9 cellular contexts compared by ENCODE assay signal in the genomic region with DNA sequence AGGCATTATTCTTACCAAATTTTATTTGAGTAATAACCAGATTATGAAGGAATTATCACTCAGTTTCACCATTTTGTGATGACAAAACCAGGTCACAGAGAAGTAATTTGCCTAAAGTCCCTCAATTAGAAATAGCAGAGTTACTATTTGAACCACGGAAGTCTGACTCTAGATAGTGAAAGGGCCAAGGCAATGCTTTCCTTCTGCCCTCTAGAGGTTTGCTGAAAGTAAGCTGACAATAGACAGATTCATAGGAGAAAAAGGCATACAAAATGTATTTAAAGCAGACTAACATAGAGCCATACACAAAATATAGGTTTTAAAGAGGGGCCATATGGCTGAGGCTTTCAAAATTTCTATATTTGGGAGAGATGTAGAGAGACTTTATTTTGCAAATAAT. TPM values are rescaled to one million over a fixed set of nuclear protein-coding genes. Genes with fewer than 3 reads are reported as not detected.
DNase-seq lines count a peak whose midpoint lies in the region; FAIRE-seq and TF ChIP-seq lines count a peak whose summit lies in the region.
"Had no signal": no experiment of that assay in that cellular context is flagged by ENCODE, and none has a peak within 500 bp of the region (broad histone marks: within the 10 kb centered on the region; RNA-seq: fewer than 3 reads in every experiment).

No MANE protein-coding gene starts in this region.

- TF ChIP-seq CTCF in H1 (IDR thresholded peaks at IDR 0.05; ENCODE audit: control extremely low read depth in 1 of 3, insufficient read depth in 1 of 3, low read depth in 1 of 3, low read length in 3 of 3) (peak in 1 of 3 experiments; percentile 48; a peak in 1 of 4 replicates), smooth muscle cell (IDR thresholded peaks at IDR 0.05; ENCODE audit: borderline replicate concordance, insufficient read depth, poor library complexity, severe bottlenecking) (peak; percentile 10), ascending aorta (IDR thresholded peaks at IDR 0.05) (no peak)

- TF ChIP-seq POLR2A in H1 (IDR thresholded peaks at IDR 0.05; ENCODE audit: control extremely low read depth in 1 of 2, low read depth in 2 of 2, low read length in 2 of 2), result no peak

- H3K27ac Mint-ChIP-seq in activated T-cell treated with anti-CD3 and anti-CD28 coated beads, Interleukin-2, amount 50 U/mL, for 24 hours, result no peak overlapping the region

- H2BK15ac ChIP-seq in H1 (ENCODE audit: low read length), result no peak overlapping the region

- no peak overlapping the region for H3K23ac ChIP-seq in H1 (ENCODE audit: insufficient read length)

- no peak overlapping the region for H3K14ac ChIP-seq in H1 (ENCODE audit: insufficient read length)

- no peak overlapping the region for H3K4ac ChIP-seq in H1 (replicated peaks; ENCODE audit: insufficient read length, low read depth, low read length)

- H3K27ac ChIP-seq in H1 (ENCODE audit: low read depth, low read length), result no peak overlapping the region
- H3K27ac ChIP-seq in smooth muscle cell (ENCODE audit: low read depth), result no peak overlapping the region
- no peak overlapping the region for H3K27ac ChIP-seq in ascending aorta

- WGBS in H1 (ENCODE audit: extremely low coverage in 1 of 2, insufficient coverage in 1 of 2, insufficient read length in 1 of 2, insufficient replicate concordance in 2 of 2, low coverage in 1 of 2, low lambda C conversion rate in 2 of 2, missing lambda C conversion rate in 1 of 2), 2 experiments, result 40% methylated on average over 1 of the region's 1 CpG; no CpG with 5 or more reads in 1 of the 2 experiments
- WGBS in smooth muscle cell (ENCODE audit: low lambda C conversion rate), result 9% methylated on average over 1 of the region's 1 CpG

- H3K4me3 ChIP-seq in H1 (ENCODE audit: extremely low read depth in 1 of 4, insufficient read depth in 2 of 4, low read depth in 3 of 4, low read length in 4 of 4) (no peak overlapping the region), smooth muscle cell (no peak overlapping the region), ascending aorta (no peak overlapping the region)

- H3K4me3 Mint-ChIP-seq in activated T-cell treated with anti-CD3 and anti-CD28 coated beads, Interleukin-2, amount 50 U/mL, for 24 hours, result no peak overlapping the region
- H3K4me3 Mint-ChIP-seq: central memory CD8-positive, alpha-beta T cell had no signal

- peaks cover 4% of the 10 kb centered on the region for H3K9me3 Mint-ChIP-seq in activated T-cell treated with anti-CD3 and anti-CD28 coated beads, Interleukin-2, amount 50 U/mL, for 24 hours

- no peaks in the 10 kb centered on the region for H3K23me2 ChIP-seq in H1 (ENCODE audit: low read depth, low read length)

- no peak overlapping the region for H2AK5ac ChIP-seq in H1 (ENCODE audit: low read depth, low read length)

- CTCF ChIA-PET in H1 (lab: Charles Lee; ENCODE audit: partially characterized antibody), result interaction anchor here (0.7 to 1.8 kb wide), 11 partner anchors 10 to 419 kb away, joined by 3 to 6 read pairs (median 4); no protein-coding TSS in a partner anchor

- H3K4me1 ChIP-seq in H1 (replicated peaks in 1 of 4; ENCODE audit: control insufficient read depth in 3 of 4, insufficient read depth in 4 of 4, low read length in 3 of 4) (peaks cover 0 to 10% (median 0%) of the 10 kb centered on the region in 4 experiments; a peak in 3 of 7 replicates), smooth muscle cell (ENCODE audit: low read depth) (peaks cover 15% of the 10 kb centered on the region), ascending aorta (no peaks in the 10 kb centered on the region)

- H3K4me2 ChIP-seq in H1 (ENCODE audit: insufficient read depth in 1 of 2, low read depth in 2 of 2, low read length in 2 of 2) (no peak overlapping the region), smooth muscle cell (peak overlapping the region; percentile 65)

- no peak overlapping the region for H2BK12ac ChIP-seq in H1 (ENCODE audit: low read depth, low read length)

- DNase-seq in NCI-H748 (lab: John Stamatoyannopoulos, UW; ENCODE audit: unreplicated experiment) (peak; percentile 27), NCI-H748 treated with DMSO at 0.1 percent for 48 hours (lab: John Stamatoyannopoulos, UW) (no peak), H1 (ENCODE audit: low read depth in 1 of 2, low spot score in 2 of 2) (no peak), smooth muscle cell (lab: John Stamatoyannopoulos, UW; ENCODE audit: unreplicated experiment) (no peak), NCI-H2107 (lab: John Stamatoyannopoulos, UW) (no peak), ascending aorta (ENCODE audit: low spot score in 2 of 2) (no peak)
- DNase-seq in activated T-cell treated with anti-CD3 and anti-CD28 coated beads, Interleukin-2, amount 50 U/mL, for 24 hours, result no peak

- H2BK120ac ChIP-seq in H1 (replicated peaks; ENCODE audit: low read depth, low read length), result no peak overlapping the region

- intact Hi-C loops in ascending aorta (cut with DNase I), result no loop called here

- TF ChIP-seq RAD21 in Ishikawa (IDR thresholded peaks at IDR 0.05; ENCODE audit: low read depth), result peak; percentile 35; the same call in 1 of the 2 replicates
- TF ChIP-seq RAD21 in H1 (IDR thresholded peaks at IDR 0.05 in 1 of 2, conservative IDR thresholded peaks at IDR 0.05 in 1 of 2; ENCODE audit: low read depth in 2 of 2, low read length in 2 of 2), result peak; percentile 52 to 54; a peak in 3 of 4 replicates

- H4K20me1 ChIP-seq in H1 (replicated peaks in 1 of 2; ENCODE audit: control insufficient read depth in 1 of 2, insufficient read depth in 2 of 2, low read length in 2 of 2) (no peaks in the 10 kb centered on the region), smooth muscle cell (ENCODE audit: low read depth) (no peaks in the 10 kb centered on the region)

- H3K27me3 Mint-ChIP-seq in activated T-cell treated with anti-CD3 and anti-CD28 coated beads, Interleukin-2, amount 50 U/mL, for 24 hours, result no peaks in the 10 kb centered on the region
- H3K27me3 Mint-ChIP-seq: central memory CD8-positive, alpha-beta T cell had no signal

- H3K18ac ChIP-seq in H1 (ENCODE audit: extremely low read depth, low read length), result no peak overlapping the region

- no peaks in the 10 kb centered on the region for H3K4me1 Mint-ChIP-seq in activated T-cell treated with anti-CD3 and anti-CD28 coated beads, Interleukin-2, amount 50 U/mL, for 24 hours (ENCODE audit: low read depth)
- H3K4me1 Mint-ChIP-seq: central memory CD8-positive, alpha-beta T cell had no signal

- 0 out of 2 replicates have a peak overlapping the region, but pooled peaks have one; percentile 60 for H2AFZ ChIP-seq in H1 (ENCODE audit: low read length)
- H2AFZ ChIP-seq in smooth muscle cell (ENCODE audit: low read depth), result peak overlapping the region; percentile 94

- H2BK20ac ChIP-seq in H1 (ENCODE audit: low read length), result no peak overlapping the region

- no peaks in the 10 kb centered on the region for H3K79me1 ChIP-seq in H1 (ENCODE audit: low read depth, low read length)

- H3K79me2 ChIP-seq in H1 (ENCODE audit: control insufficient read depth in 1 of 2, insufficient read depth in 2 of 2, low read length in 2 of 2) (no peaks in the 10 kb centered on the region), smooth muscle cell (ENCODE audit: low read depth) (no peaks in the 10 kb centered on the region)

- POLR2A ChIA-PET in H1 (lab: Charles Lee; ENCODE audit: partially characterized antibody), result no interaction called here

- no peaks in the 10 kb centered on the region for H3F3A ChIP-seq in smooth muscle cell (ENCODE audit: low read depth)

- H3K36me3 ChIP-seq in H1 (ENCODE audit: control insufficient read depth in 2 of 4, insufficient read depth in 4 of 4, low read length in 3 of 4) (no peaks in the 10 kb centered on the region; a peak in 1 of 8 replicates), smooth muscle cell (ENCODE audit: low read depth) (no peaks in the 10 kb centered on the region), ascending aorta (no peaks in the 10 kb centered on the region)

- H3K9me3 ChIP-seq in H1 (ENCODE audit: insufficient read depth in 2 of 2, low read depth in 1 of 2, low read length in 1 of 2), result no peaks in the 10 kb centered on the region
- H3K9me3 ChIP-seq in smooth muscle cell (replicated peaks; ENCODE audit: low read depth), result no peaks in the 10 kb centered on the region
- no peaks in the 10 kb centered on the region for H3K9me3 ChIP-seq in ascending aorta

- TF ChIP-seq EP300 in Ishikawa (IDR thresholded peaks at IDR 0.05; ENCODE audit: borderline replicate concordance) (no peak), H1 (IDR thresholded peaks at IDR 0.05; ENCODE audit: borderline replicate concordance in 1 of 2, low read depth in 2 of 2, low read length in 2 of 2) (no peak)

- H3K56ac ChIP-seq in H1 (replicated peaks; ENCODE audit: insufficient read length, low read depth, low read length), result no peak overlapping the region

- no peak overlapping the region for H3K9ac ChIP-seq in H1 (replicated peaks in 1 of 4; ENCODE audit: extremely low read depth in 1 of 4, low read depth in 3 of 4, low read length in 3 of 4)
- H3K9ac ChIP-seq in smooth muscle cell (ENCODE audit: low read depth), result no peak overlapping the region

- no peak for FAIRE-seq in H1 (lab: Jason Lieb, UNC)

- no peak overlapping the region for H4K5ac ChIP-seq in H1 (ENCODE audit: insufficient read length, low read depth, low read length)

- H4K8ac ChIP-seq in H1 (ENCODE audit: extremely low read depth, insufficient read depth, low read length), result no peak overlapping the region

- no peak overlapping the region for H2BK5ac ChIP-seq in H1 (ENCODE audit: low read depth, low read length)

- no peak overlapping the region for H4K91ac ChIP-seq in H1 (replicated peaks; ENCODE audit: insufficient read length, low read length)

- H3K27me3 ChIP-seq in H1 (replicated peaks in 1 of 4; ENCODE audit: control insufficient read depth in 3 of 4, extremely low read depth in 1 of 4, insufficient read depth in 3 of 4, low read length in 3 of 4), result no peaks in the 10 kb centered on the region
- H3K27me3 ChIP-seq in smooth muscle cell (ENCODE audit: low read depth), result no peaks in the 10 kb centered on the region
- H3K27me3 ChIP-seq in ascending aorta, result no peaks in the 10 kb centered on the region

- H3K36me3 Mint-ChIP-seq in activated T-cell treated with anti-CD3 and anti-CD28 coated beads, Interleukin-2, amount 50 U/mL, for 24 hours (ENCODE audit: low read depth), result no peaks in the 10 kb centered on the region

TF ChIP-seq in Ishikawa, 13 proteins besides CTCF, POLR2A, EP300 and RAD21 (continues in another document):
- TF ChIP-seq EGR1 (IDR thresholded peaks at IDR 0.05), result no peak

TF ChIP-seq in H1, 55 proteins besides CTCF, POLR2A, EP300 and RAD21 (continues in another document):
- no peak for TF ChIP-seq ASH2L (IDR thresholded peaks at IDR 0.05; ENCODE audit: low read length)

RNA-seq across cellular contexts. Expression of a gene that starts 43.1 kb away (rescaled TPM):
- total RNA-seq in H1 (2021; fragmentation: NEBNext Ultra II Directional; extraction: Animal tissue kit (Norgen Biotek cat#: 25700)), result 1.8 TPM in 2 replicates
- 0.60 and 1.3 TPM in 2 replicates for polyA plus RNA-seq in H1 (2011; rRNA removed)
- 0.74 TPM for polyA plus RNA-seq in H1 (2011; cell fraction: cytosol; rRNA removed)
- 1.0 TPM for polyA plus RNA-seq in H1 (2011; cell fraction: nucleus; rRNA removed)
- polyA plus RNA-seq in H1 (2012, experiment 1 of 2), result 0.77 to 1.9 TPM (median 0.90 TPM) in 4 replicates
- polyA plus RNA-seq in H1 (2012, experiment 2 of 2), result 0.24 TPM
- 1.5 TPM for polyA plus RNA-seq in H1 (2013, experiment 1 of 2)
- polyA plus RNA-seq in H1 (2013, experiment 2 of 2), result 1.2 TPM
- polyA minus RNA-seq in H1 (2011; rRNA and poly(A)+ RNA removed), result 1.5 and 2.2 TPM in 2 replicates
- 1.2 TPM for polyA minus RNA-seq in H1 (2011; cell fraction: cytosol; rRNA and poly(A)+ RNA removed)
- polyA minus RNA-seq in H1 (2011; cell fraction: nucleus; rRNA and poly(A)+ RNA removed), result 6.2 TPM
- total RNA-seq in smooth muscle cell, result 0.18 and 0.72 TPM in 2 replicates
- 0.08 and 0.64 TPM in 2 replicates for polyA plus RNA-seq in smooth muscle cell
- not detected for total RNA-seq in ascending aorta
